Comparison of ENCODE assay signal across 16 cellular contexts in genomic region chr1:161299347-161299746, GRCh38. TPM values are rescaled to one million over a fixed set of nuclear protein-coding genes. Genes with fewer than 3 reads are reported as not detected.
"Had no signal": no experiment of that assay in that cellular context is flagged by ENCODE, and none has a peak within 500 bp of the region (broad histone marks: within the 10 kb centered on the region; RNA-seq: fewer than 3 reads in every experiment).

No MANE protein-coding gene starts in this region.

- H3K9me3 Mint-ChIP-seq: activated B cell treated with CpG ODN at 0.5 μM for 24 hours; activated CD4-positive, alpha-beta T cell treated with anti-CD3 and anti-CD28 coated beads, Interleukin-2, amount 10 ng/mL, durations not matched to agents 7 days and 5 days; immature natural killer cell; neural crest cell had no signal

- H3K4me3 Mint-ChIP-seq: activated B cell treated with CpG ODN at 0.5 μM for 24 hours; activated CD4-positive, alpha-beta T cell treated with anti-CD3 and anti-CD28 coated beads, Interleukin-2, amount 10 ng/mL, durations not matched to agents 7 days and 5 days; immature natural killer cell; neural crest cell had no signal

- ATAC-seq: stimulated activated naive CD8-positive, alpha-beta T cell treated with anti-CD3 and anti-CD28 coated beads, Interleukin-15, Interleukin-2, amounts not matched to agents 100 U/mL and 50 U/mL, for 24 hours had no signal

- H3K27ac Mint-ChIP-seq: activated B cell treated with CpG ODN at 0.5 μM for 24 hours; activated CD4-positive, alpha-beta T cell treated with anti-CD3 and anti-CD28 coated beads, Interleukin-2, amount 10 ng/mL, durations not matched to agents 7 days and 5 days; immature natural killer cell had no signal

- DNase-seq: activated B cell treated with CpG ODN at 0.5 μM for 24 hours; activated CD4-positive, alpha-beta T cell treated with anti-CD3 and anti-CD28 coated beads, Interleukin-2, amount 10 ng/mL, durations not matched to agents 7 days and 5 days; activated naive CD4-positive, alpha-beta T cell; adrenal gland; immature natural killer cell; ovary; right lobe of liver; stimulated activated CD4-positive, alpha-beta T cell treated with anti-CD3 and anti-CD28 coated beads, Interleukin-4, amount 100 ng/mL, for 4 hours; stimulated activated CD8-positive, alpha-beta memory T cell treated with anti-CD3 and anti-CD28 coated beads, Interleukin-4, amount 100 ng/mL, for 48 hours; stimulated activated naive CD8-positive, alpha-beta T cell treated with anti-CD3 and anti-CD28 coated beads, Interleukin-15, Interleukin-2, amounts not matched to agents 100 U/mL and 50 U/mL, for 24 hours; T-helper 9 cell; transverse colon had no signal

- H3K27me3 Mint-ChIP-seq: activated B cell treated with CpG ODN at 0.5 μM for 24 hours; activated CD4-positive, alpha-beta T cell treated with anti-CD3 and anti-CD28 coated beads, Interleukin-2, amount 10 ng/mL, durations not matched to agents 7 days and 5 days had no signal

RNA-seq across cellular contexts. Expression of gene MPZ, which starts 10.4 kb away (rescaled TPM):
- total RNA-seq: smooth muscle cell had no signal

RNA-seq across cellular contexts. Expression of gene PCP4L1, which starts 40.8 kb away (rescaled TPM):
- total RNA-seq: activated B cell treated with CpG ODN at 0.5 μM for 24 hours, dermis microvascular lymphatic vessel endothelial cell, pulmonary artery endothelial cell had no signal
